ENCODE assay signal across 9 cellular contexts in genomic region chr11:14974021-14974698, GRCh38. TPM values are rescaled to one million over a fixed set of nuclear protein-coding genes. Genes with fewer than 3 reads are reported as not detected.
DNase-seq lines count a peak whose midpoint lies in the region; ATAC-seq, FAIRE-seq and TF ChIP-seq lines count a peak whose summit lies in the region.
"Had no signal": no experiment of that assay in that cellular context is flagged by ENCODE, and none has a peak within 500 bp of the region (broad histone marks: within the 10 kb centered on the region; RNA-seq: fewer than 3 reads in every experiment).

No MANE protein-coding gene starts in this region.

- no peak overlapping the region for H3K27ac Mint-ChIP-seq in activated CD4-positive, alpha-beta memory T cell treated with anti-CD3 and anti-CD28 coated beads for 36 hours

- DNase-seq in activated CD4-positive, alpha-beta memory T cell treated with anti-CD3 and anti-CD28 coated beads for 36 hours: no peak
- no peak for DNase-seq in left ventricle myocardium inferior
- no peak for DNase-seq in retinal pigment epithelial cell (ENCODE audit: low read depth)
- no peak for DNase-seq in dedifferentiated amniotic fluid mesenchymal stem cell (ENCODE audit: extremely low spot score)
- DNase-seq in GM12891 (ENCODE audit: insufficient read length, low spot score): no peak
- DNase-seq in NK-92 (lab: John Stamatoyannopoulos, UW; ENCODE audit: unreplicated experiment): no peak

- H3K4me3 ChIP-seq in left ventricle myocardium inferior (peak overlapping the region; percentile 58), retinal pigment epithelial cell (ENCODE audit: low read length) (peak overlapping the region; percentile 10)

- FAIRE-seq in GM12891 (lab: Jason Lieb, UNC): no peak

- no peaks in the 10 kb centered on the region for H3K36me3 Mint-ChIP-seq in activated CD4-positive, alpha-beta memory T cell treated with anti-CD3 and anti-CD28 coated beads for 36 hours

- peak; percentile 19 for ATAC-seq in GM19395 (IDR thresholded peaks at IDR 0.05; ENCODE audit: unreplicated experiment)
- no peak for ATAC-seq in GM21515 (IDR thresholded peaks at IDR 0.05; ENCODE audit: unreplicated experiment)

- no peak overlapping the region for H3K27ac ChIP-seq in left ventricle myocardium inferior (replicated peaks)

- CTCF ChIA-PET in activated CD4-positive, alpha-beta memory T cell treated with anti-CD3 and anti-CD28 coated beads for 36 hours (lab: Charles Lee): interaction anchor here (0.5 to 5.4 kb wide), 27 partner anchors 10 to 1010 kb away, joined by 3 to 105 read pairs (median 4); partner anchors contain the start of genes CALCB, CYP2R1 and PSMA1

- peaks cover 100% of the 10 kb centered on the region for H3K27me3 ChIP-seq in left ventricle myocardium inferior (ENCODE audit: low read depth)

- TF ChIP-seq CTCF in left ventricle myocardium inferior (IDR thresholded peaks at IDR 0.05; ENCODE audit: borderline replicate concordance): no peak
- TF ChIP-seq CTCF in retinal pigment epithelial cell (conservative IDR thresholded peaks at IDR 0.05; ENCODE audit: low read depth, low read length): no peak

- no peaks in the 10 kb centered on the region for H3K36me3 ChIP-seq in left ventricle myocardium inferior

- H3K9me3 Mint-ChIP-seq in activated CD4-positive, alpha-beta memory T cell treated with anti-CD3 and anti-CD28 coated beads for 36 hours: no peaks in the 10 kb centered on the region

- peaks cover 26% of the 10 kb centered on the region for H3K4me1 Mint-ChIP-seq in activated CD4-positive, alpha-beta memory T cell treated with anti-CD3 and anti-CD28 coated beads for 36 hours (ENCODE audit: low read depth)

- H3K4me3 Mint-ChIP-seq in activated CD4-positive, alpha-beta memory T cell treated with anti-CD3 and anti-CD28 coated beads for 36 hours: peak overlapping the region; percentile 62

- intact Hi-C loops in activated CD4-positive, alpha-beta memory T cell treated with anti-CD3 and anti-CD28 coated beads for 36 hours (cut with micrococcal nuclease): loop anchor here (1.0 to 10.0 kb wide), 5 partner anchors 32 to 1641 kb away; no protein-coding TSS in a partner anchor
- intact Hi-C loops in left ventricle myocardium inferior (cut with micrococcal nuclease): no loop called here

- POLR2A ChIA-PET in activated CD4-positive, alpha-beta memory T cell treated with anti-CD3 and anti-CD28 coated beads for 36 hours (lab: Charles Lee): interaction anchor here (1.0 to 2.1 kb wide), 2 partner anchors 66 to 100 kb away, joined by 3 to 9 read pairs; partner anchors contain the start of gene CALCB

- TF ChIP-seq POLR2A in GM12891 (IDR thresholded peaks at IDR 0.05; ENCODE audit: low read depth, low read length): no peak

- no peaks in the 10 kb centered on the region for H3K9me3 ChIP-seq in left ventricle myocardium inferior (replicated peaks)

- peaks cover 34% of the 10 kb centered on the region for H3K4me1 ChIP-seq in left ventricle myocardium inferior

- H3K27me3 Mint-ChIP-seq in activated CD4-positive, alpha-beta memory T cell treated with anti-CD3 and anti-CD28 coated beads for 36 hours: peaks cover 66% of the 10 kb centered on the region

TF ChIP-seq in GM12891, 5 proteins besides CTCF, POLR2A, EP300 and RAD21:
- no peak for TF ChIP-seq POU2F2 (IDR thresholded peaks at IDR 0.05; ENCODE audit: low read depth, low read length)
- no peak for TF ChIP-seq POLR2AphosphoS5 (IDR thresholded peaks at IDR 0.05; ENCODE audit: low read depth, low read length)
- TF ChIP-seq TAF1 (IDR thresholded peaks at IDR 0.05; ENCODE audit: low read depth, low read length): no peak
- TF ChIP-seq PAX5 (IDR thresholded peaks at IDR 0.05; ENCODE audit: insufficient read depth, low read length, severe bottlenecking): no peak
- no peak for TF ChIP-seq SPI1 (IDR thresholded peaks at IDR 0.05; ENCODE audit: low read depth, low read length)

RNA-seq across cellular contexts. Expression of gene CALCA, which starts 2.0 kb away (rescaled TPM):
- total RNA-seq in activated CD4-positive, alpha-beta memory T cell treated with anti-CD3 and anti-CD28 coated beads for 36 hours: not detected
- total RNA-seq in left ventricle myocardium inferior: not detected
- not detected for polyA plus RNA-seq in GM12891 (2012; ENCODE audit: low read depth, missing spikeins)
- total RNA-seq: bronchial epithelial cell had no signal
